ENCODE assay signal across 9 cellular contexts in genomic region chr2:236352761-236353593, GRCh38.
A peak's percentile ranks its signal among the peaks of the same experiment; 100 is the strongest.
DNase-seq lines count a peak whose midpoint lies in the region; ATAC-seq, FAIRE-seq and TF ChIP-seq lines count a peak whose summit lies in the region.
"Had no signal": no experiment of that assay in that cellular context is flagged by ENCODE, and none has a peak within 500 bp of the region (broad histone marks: within the 10 kb centered on the region; RNA-seq: fewer than 3 reads in every experiment).

No MANE protein-coding gene starts in this region.

- H3K36me3 ChIP-seq in Caco-2 (ENCODE audit: control insufficient read depth, insufficient read depth, low read length) (no peaks in the 10 kb centered on the region), HCT116 (ENCODE audit: control insufficient read depth in 1 of 2, insufficient read depth in 2 of 2, low read length in 2 of 2) (no peaks in the 10 kb centered on the region; a peak in 1 of 4 replicates), H1 (ENCODE audit: control insufficient read depth in 2 of 4, insufficient read depth in 4 of 4, low read length in 3 of 4) (no peaks in the 10 kb centered on the region)

- no peak overlapping the region for H4K8ac ChIP-seq in H1 (ENCODE audit: extremely low read depth, insufficient read depth, low read length)

- CTCF ChIA-PET in Caco-2 (lab: Charles Lee): interaction anchor here (0.7 to 0.9 kb wide), 2 partner anchors 216 to 1273 kb away, joined by 3 read pairs; no protein-coding TSS in a partner anchor
- CTCF ChIA-PET in HCT116 (lab: Charles Lee): interaction anchor here (0.8 kb wide), 1 partner anchor 503 kb away, joined by 3 read pairs; no protein-coding TSS in a partner anchor
- CTCF ChIA-PET in H1 (lab: Charles Lee; ENCODE audit: partially characterized antibody): interaction anchor here (0.7 to 2.7 kb wide), 32 partner anchors 10 to 762 kb away, joined by 3 to 13 read pairs (median 4); partner anchors contain the start of gene ACKR3

- DNase-seq in Caco-2 (no peak), HCT116 (ENCODE audit: low read depth, low spot score) (peak; percentile 8), RCC 7860 (ENCODE audit: low spot score) (peak; percentile 23), H1 (ENCODE audit: low read depth in 1 of 2, low spot score in 2 of 2) (no peak)
- no peak for DNase-seq in activated CD4-positive, CD25-positive, alpha-beta regulatory T cell treated with anti-CD3 and anti-CD28 coated beads, Interleukin-2, amount 50 U/mL, for 72 hours
- no peak for DNase-seq in effector CD8-positive, alpha-beta T cell (lab: John Stamatoyannopoulos, UW)

- H3K27me3 ChIP-seq in Caco-2 (replicated peaks; ENCODE audit: control insufficient read depth, insufficient read depth, low read length) (no peaks in the 10 kb centered on the region), HCT116 (ENCODE audit: insufficient read depth, low read length) (no peaks in the 10 kb centered on the region), H1 (replicated peaks in 1 of 4; ENCODE audit: control insufficient read depth in 3 of 4, extremely low read depth in 1 of 4, insufficient read depth in 3 of 4, low read length in 3 of 4) (no peaks in the 10 kb centered on the region)

- H3K23ac ChIP-seq in H1 (ENCODE audit: insufficient read length): no peak overlapping the region

- H2BK5ac ChIP-seq in H1 (ENCODE audit: low read depth, low read length): no peak overlapping the region

- WGBS in H1 (ENCODE audit: extremely low coverage in 1 of 2, insufficient coverage in 1 of 2, insufficient read length in 1 of 2, insufficient replicate concordance in 2 of 2, low coverage in 1 of 2, low lambda C conversion rate in 2 of 2, missing lambda C conversion rate in 1 of 2), 2 experiments: 29% methylated on average over 14 of the region's 14 CpGs; no CpG with 5 or more reads in 1 of the 2 experiments

- TF ChIP-seq CTCF in Caco-2 (IDR thresholded peaks at IDR 0.05; ENCODE audit: insufficient read depth in 1 of 2, low read depth in 1 of 2, low read length in 1 of 2, severe bottlenecking in 1 of 2, unreplicated experiment in 1 of 2) (peak; percentile 44 to 64), HCT116 (IDR thresholded peaks at IDR 0.05 in 2 of 3, conservative IDR thresholded peaks at IDR 0.05 in 1 of 3; ENCODE audit: borderline replicate concordance in 1 of 3, insufficient read depth in 1 of 3, low read depth in 2 of 3, low read length in 2 of 3) (peak; percentile 70 to 92 (median 73)), H1 (IDR thresholded peaks at IDR 0.05; ENCODE audit: control extremely low read depth in 1 of 3, insufficient read depth in 1 of 3, low read depth in 1 of 3, low read length in 3 of 3) (peak in 2 of 3 experiments; percentile 59 to 60; a peak in 3 of 4 replicates), nephron (IDR thresholded peaks at IDR 0.05; ENCODE audit: unreplicated experiment in 3 of 3) (peak; percentile 92 to 96 (median 93))

- H3K4me3 Mint-ChIP-seq in Caco-2 (ENCODE audit: unreplicated experiment) (no peak overlapping the region), nephron (no peak overlapping the region)

- H3K56ac ChIP-seq in H1 (replicated peaks; ENCODE audit: insufficient read length, low read depth, low read length): no peak overlapping the region

- H3K4me2 ChIP-seq in HCT116 (ENCODE audit: low read length) (no peak overlapping the region), H1 (ENCODE audit: insufficient read depth in 1 of 2, low read depth in 2 of 2, low read length in 2 of 2) (peak overlapping the region in 1 of 2 experiments; percentile 17; a peak in 1 of 4 replicates)

- BruUV-seq in Caco-2 (replicated peaks; lab: Mats Ljungman, UMichigan) (no TSS peak), HCT116 (replicated peaks; lab: Mats Ljungman, UMichigan) (no TSS peak)

- H3K4me1 Mint-ChIP-seq in Caco-2 (ENCODE audit: low read depth, unreplicated experiment): no peaks in the 10 kb centered on the region
- peaks cover 9% of the 10 kb centered on the region for H3K4me1 Mint-ChIP-seq in nephron

- RAD21 ChIA-PET in HCT116 (lab: Charles Lee; ENCODE audit: low non-redundant PET in 1 of 2, low total read pairs in 2 of 2, uncharacterized antibody in 2 of 2, unreplicated experiment in 2 of 2): no interaction called here

- H2BK12ac ChIP-seq in H1 (ENCODE audit: low read depth, low read length): no peak overlapping the region

- H4K20me1 ChIP-seq in HCT116 (ENCODE audit: insufficient read depth): no peaks in the 10 kb centered on the region
- peaks cover 0 to 3% of the 10 kb centered on the region in 2 experiments for H4K20me1 ChIP-seq in H1 (replicated peaks in 1 of 2; ENCODE audit: control insufficient read depth in 1 of 2, insufficient read depth in 2 of 2, low read length in 2 of 2)

- H3K9ac ChIP-seq in HCT116 (ENCODE audit: low read length) (no peak overlapping the region), H1 (replicated peaks in 1 of 4; ENCODE audit: extremely low read depth in 1 of 4, low read depth in 3 of 4, low read length in 3 of 4) (no peak overlapping the region)

- ATAC-seq in HCT116 (peak; percentile 58), HG03045 (IDR thresholded peaks at IDR 0.05; ENCODE audit: unreplicated experiment) (no peak)

- H3K9me3 Mint-ChIP-seq in Caco-2 (ENCODE audit: unreplicated experiment): no peaks in the 10 kb centered on the region
- H3K9me3 Mint-ChIP-seq in nephron: no peaks in the 10 kb centered on the region

- H3K79me2 ChIP-seq in HCT116 (ENCODE audit: insufficient read depth, low read length) (no peaks in the 10 kb centered on the region), H1 (ENCODE audit: control insufficient read depth in 1 of 2, insufficient read depth in 2 of 2, low read length in 2 of 2) (no peaks in the 10 kb centered on the region)

- H3K9me3 ChIP-seq in Caco-2 (no peaks in the 10 kb centered on the region), HCT116 (ENCODE audit: control insufficient read depth in 1 of 2, insufficient read depth in 1 of 2, low read depth in 1 of 2, low read length in 2 of 2) (no peaks in the 10 kb centered on the region), H1 (ENCODE audit: insufficient read depth in 2 of 2, low read depth in 1 of 2, low read length in 1 of 2) (no peaks in the 10 kb centered on the region)

- no peak overlapping the region for H2BK15ac ChIP-seq in H1 (ENCODE audit: low read length)

- no peak overlapping the region for H3K27ac ChIP-seq in HCT116 (ENCODE audit: low read depth, low read length)
- no peak overlapping the region for H3K27ac ChIP-seq in H1 (ENCODE audit: low read depth, low read length)
- H3K27ac ChIP-seq: SK-N-MC had no signal

- no peak overlapping the region for H3K14ac ChIP-seq in H1 (ENCODE audit: insufficient read length)

- H3K36me3 Mint-ChIP-seq in Caco-2 (ENCODE audit: insufficient read depth, unreplicated experiment): no peaks in the 10 kb centered on the region
- peaks cover 4% of the 10 kb centered on the region for H3K36me3 Mint-ChIP-seq in nephron (ENCODE audit: low read depth)

- H3K23me2 ChIP-seq in H1 (ENCODE audit: low read depth, low read length): no peaks in the 10 kb centered on the region

- H3K27me3 Mint-ChIP-seq in Caco-2 (ENCODE audit: insufficient read depth, unreplicated experiment) (peaks cover 5% of the 10 kb centered on the region), nephron (ENCODE audit: low read depth) (peaks cover 18% of the 10 kb centered on the region)

- TF ChIP-seq RAD21 in HCT116 (IDR thresholded peaks at IDR 0.05; ENCODE audit: low read depth): peak; percentile 79
- TF ChIP-seq RAD21 in H1 (IDR thresholded peaks at IDR 0.05 in 1 of 2, conservative IDR thresholded peaks at IDR 0.05 in 1 of 2; ENCODE audit: low read depth in 2 of 2, low read length in 2 of 2): peak; percentile 83 to 89

- H3K9me2 ChIP-seq in HCT116 (ENCODE audit: insufficient read depth): no peaks in the 10 kb centered on the region

- H2BK20ac ChIP-seq in H1 (ENCODE audit: low read length): no peak overlapping the region

- intact Hi-C loops in Caco-2 (cut with micrococcal nuclease; ENCODE audit: unreplicated experiment) (loop anchor here (1.0 kb wide), 2 partner anchors 216 to 707 kb away; partner anchors contain the start of gene ACKR3), HCT116 (cut with micrococcal nuclease) (loop anchor here (1.0 to 10.0 kb wide), 3 partner anchors 162 to 707 kb away; no protein-coding TSS in a partner anchor)

- no peak overlapping the region for H2AK5ac ChIP-seq in H1 (ENCODE audit: low read depth, low read length)

- no peak overlapping the region for H4K91ac ChIP-seq in H1 (replicated peaks; ENCODE audit: insufficient read length, low read length)

- peak; percentile 65 for FAIRE-seq in RCC 7860 (lab: Jason Lieb, UNC)
- FAIRE-seq in H1 (lab: Jason Lieb, UNC): peak; percentile 83

- no peak overlapping the region for H4K5ac ChIP-seq in H1 (ENCODE audit: insufficient read length, low read depth, low read length)

- TF ChIP-seq POLR2A in HCT116 (IDR thresholded peaks at IDR 0.05; ENCODE audit: borderline replicate concordance, extremely low read depth, insufficient read depth, insufficient read length) (no peak), H1 (IDR thresholded peaks at IDR 0.05; ENCODE audit: control extremely low read depth in 1 of 2, low read depth in 2 of 2, low read length in 2 of 2) (no peak)

- H3K18ac ChIP-seq in H1 (ENCODE audit: extremely low read depth, low read length): no peak overlapping the region

- no peak overlapping the region for H2BK120ac ChIP-seq in H1 (replicated peaks; ENCODE audit: low read depth, low read length)

- no peak for TF ChIP-seq EP300 in H1 (IDR thresholded peaks at IDR 0.05; ENCODE audit: borderline replicate concordance in 1 of 2, low read depth in 2 of 2, low read length in 2 of 2)

- H3K27ac Mint-ChIP-seq in Caco-2 (ENCODE audit: unreplicated experiment) (no peak overlapping the region), nephron (peak overlapping the region in 2 of 3 experiments; percentile 13 to 58)

- POLR2A ChIA-PET in Caco-2 (lab: Charles Lee) (no interaction called here), HCT116 (lab: Charles Lee) (no interaction called here), H1 (lab: Charles Lee; ENCODE audit: partially characterized antibody) (interaction anchor here (0.7 kb wide), 1 partner anchor 478 kb away, joined by 3 read pairs; no protein-coding TSS in a partner anchor)

- no peaks in the 10 kb centered on the region for H3K4me1 ChIP-seq in Caco-2
- no peaks in the 10 kb centered on the region for H3K4me1 ChIP-seq in HCT116 (ENCODE audit: control insufficient read depth in 1 of 2, insufficient read depth in 2 of 2, low read length in 2 of 2)
- H3K4me1 ChIP-seq in H1 (replicated peaks in 1 of 4; ENCODE audit: control insufficient read depth in 3 of 4, insufficient read depth in 4 of 4, low read length in 3 of 4): peaks cover 0 to 2% (median 0%) of the 10 kb centered on the region in 4 experiments; a peak in 3 of 7 replicates

- H2AFZ ChIP-seq in HCT116 (ENCODE audit: low read depth, low read length, poor library complexity, severe bottlenecking): no peak overlapping the region
- no peak overlapping the region for H2AFZ ChIP-seq in H1 (ENCODE audit: low read length)

- no peaks in the 10 kb centered on the region for H3K79me1 ChIP-seq in H1 (ENCODE audit: low read depth, low read length)

- no peak overlapping the region for H3K4ac ChIP-seq in H1 (replicated peaks; ENCODE audit: insufficient read length, low read depth, low read length)

- H3K4me3 ChIP-seq in Caco-2 (ENCODE audit: low read depth, low read length) (no peak overlapping the region), HCT116 (replicated peaks in 1 of 2; ENCODE audit: low read depth in 1 of 2, low read length in 2 of 2) (no peak overlapping the region), H1 (ENCODE audit: extremely low read depth in 1 of 4, insufficient read depth in 2 of 4, low read depth in 3 of 4, low read length in 4 of 4) (no peak overlapping the region)
- H3K4me3 ChIP-seq: SK-N-MC had no signal

Comparison
In these comparisons a context has a peak if more than half of its experiments do, and no peak if none do; other contexts are left out.
1. DNase-seq: peak in HCT116 (single experiment) and RCC 7860 (single experiment); none in Caco-2 (0 of 2), H1 (0 of 2), activated CD4-positive, CD25-positive, alpha-beta regulatory T cell treated with anti-CD3 and anti-CD28 coated beads, Interleukin-2, amount 50 U/mL, for 72 hours (single experiment) and effector CD8-positive, alpha-beta T cell (single experiment).
2. Peak in every context shown above with its lines, with median percentiles within 50 percentile points of each other: CTCF ChIP-seq.